In genomic region chr19:44303305-44303704, GRCh38 we compare ENCODE assay signal across 11 cellular contexts. TPM values are rescaled to one million over a fixed set of nuclear protein-coding genes. Genes with fewer than 3 reads are reported as not detected.
DNase-seq lines count a peak whose midpoint lies in the region; ATAC-seq and TF ChIP-seq lines count a peak whose summit lies in the region.
"Had no signal": no experiment of that assay in that cellular context is flagged by ENCODE, and none has a peak within 500 bp of the region (broad histone marks: within the 10 kb centered on the region; RNA-seq: fewer than 3 reads in every experiment).

No MANE protein-coding gene starts in this region.

- no peaks in the 10 kb centered on the region for H3K9me3 Mint-ChIP-seq in MCF 10A (ENCODE audit: unreplicated experiment)
- H3K9me3 Mint-ChIP-seq in glutamatergic neuron (ENCODE audit: unreplicated experiment), result peaks cover 4% of the 10 kb centered on the region

- H3K4me1 Mint-ChIP-seq in MCF 10A (ENCODE audit: insufficient read depth, unreplicated experiment) (peaks cover 4% of the 10 kb centered on the region), glutamatergic neuron (ENCODE audit: low read depth, unreplicated experiment) (peaks cover 2% of the 10 kb centered on the region)

- H3K27ac Mint-ChIP-seq in MCF 10A (ENCODE audit: low read depth, unreplicated experiment) (no peak overlapping the region), glutamatergic neuron (ENCODE audit: unreplicated experiment) (no peak overlapping the region)

- no TSS peak for BruUV-seq in MCF 10A (replicated peaks; lab: Mats Ljungman, UMichigan)

- H3K4me3 Mint-ChIP-seq in MCF 10A (ENCODE audit: unreplicated experiment) (peak overlapping the region; percentile 90), glutamatergic neuron (ENCODE audit: unreplicated experiment) (peak overlapping the region; percentile 98)

- peak overlapping the region; percentile 84 for H3K4me2 ChIP-seq in smooth muscle cell
- H3K4me2 ChIP-seq: KMS-11 had no signal

- H3K36me3 Mint-ChIP-seq in MCF 10A (ENCODE audit: insufficient read depth, unreplicated experiment) (peaks cover 32% of the 10 kb centered on the region), glutamatergic neuron (ENCODE audit: unreplicated experiment) (peaks cover 17% of the 10 kb centered on the region)

- no peak overlapping the region for H2AFZ ChIP-seq in smooth muscle cell (ENCODE audit: low read depth)

- POLR2A ChIA-PET in MCF 10A (lab: Yijun Ruan, JAX), result interaction anchor here (1.2 to 2.6 kb wide), 6 partner anchors 10 to 139 kb away, joined by 4 to 26 read pairs (median 13); partner anchors contain the start of genes ZNF112, ZNF226 and ZNF227

- no peak overlapping the region for H3K9ac ChIP-seq in smooth muscle cell (ENCODE audit: low read depth)
- H3K9ac ChIP-seq: KMS-11 had no signal

- no peaks in the 10 kb centered on the region for H3K79me2 ChIP-seq in smooth muscle cell (ENCODE audit: low read depth)

- H3K9me3 ChIP-seq in breast epithelium, result peaks cover 23 to 32% of the 10 kb centered on the region in 2 donors
- no peaks in the 10 kb centered on the region for H3K9me3 ChIP-seq in smooth muscle cell (replicated peaks; ENCODE audit: low read depth)
- H3K9me3 ChIP-seq in adrenal gland (replicated peaks in 1 of 3), result peaks cover 0 to 6% (median 0%) of the 10 kb centered on the region in 3 donors

- CTCF ChIA-PET in MCF 10A (lab: Yijun Ruan, JAX), result interaction anchor here (1.1 kb wide), 1 partner anchor 51 kb away, joined by 3 read pairs; no protein-coding TSS in a partner anchor

- H3K27me3 ChIP-seq in breast epithelium (no peaks in the 10 kb centered on the region), smooth muscle cell (ENCODE audit: low read depth) (no peaks in the 10 kb centered on the region), adrenal gland (no peaks in the 10 kb centered on the region)

- intact Hi-C loops in MCF 10A (cut with micrococcal nuclease), result no loop called here
- intact Hi-C loops in breast epithelium (cut with DNase I; ENCODE audit: low total_unique reads), result no loop called here
- intact Hi-C loops in adrenal gland (cut with DNase I), result no loop called here

- TF ChIP-seq CTCF in MCF 10A (IDR thresholded peaks at IDR 0.05; ENCODE audit: unreplicated experiment) (no peak), breast epithelium (IDR thresholded peaks at IDR 0.05) (no peak), glutamatergic neuron (IDR thresholded peaks at IDR 0.05; ENCODE audit: partially characterized antibody, unreplicated experiment) (no peak), smooth muscle cell (IDR thresholded peaks at IDR 0.05; ENCODE audit: borderline replicate concordance, insufficient read depth, poor library complexity, severe bottlenecking) (no peak), adrenal gland (IDR thresholded peaks at IDR 0.05) (no peak)

- H3K4me1 ChIP-seq in breast epithelium (peaks cover 0 to 3% of the 10 kb centered on the region in 2 donors), smooth muscle cell (ENCODE audit: low read depth) (peaks cover 9% of the 10 kb centered on the region), adrenal gland (replicated peaks in 1 of 2) (peaks cover 5 to 7% of the 10 kb centered on the region in 2 donors)

- ATAC-seq in HG03354 (IDR thresholded peaks at IDR 0.05; ENCODE audit: poor library complexity, severe bottlenecking, unreplicated experiment), result no peak

- no peak for TF ChIP-seq POLR2A in breast epithelium (IDR thresholded peaks at IDR 0.05)
- TF ChIP-seq POLR2A in adrenal gland (IDR thresholded peaks at IDR 0.05), result no peak

- no peaks in the 10 kb centered on the region for H3K27me3 Mint-ChIP-seq in MCF 10A (ENCODE audit: insufficient read depth, unreplicated experiment)
- no peaks in the 10 kb centered on the region for H3K27me3 Mint-ChIP-seq in glutamatergic neuron (ENCODE audit: unreplicated experiment)

- peaks cover 5% of the 10 kb centered on the region for H3K36me3 ChIP-seq in breast epithelium
- H3K36me3 ChIP-seq in smooth muscle cell (ENCODE audit: low read depth), result peaks cover 8% of the 10 kb centered on the region
- peaks cover 0 to 21% of the 10 kb centered on the region in 2 donors for H3K36me3 ChIP-seq in adrenal gland (replicated peaks in 1 of 2)

- H4K20me1 ChIP-seq in smooth muscle cell (ENCODE audit: low read depth), result no peaks in the 10 kb centered on the region

- H3F3A ChIP-seq in smooth muscle cell (ENCODE audit: low read depth), result peaks cover 5% of the 10 kb centered on the region

- no peak overlapping the region for H3K27ac ChIP-seq in breast epithelium
- H3K27ac ChIP-seq in smooth muscle cell (ENCODE audit: low read depth), result no peak overlapping the region
- H3K27ac ChIP-seq in adrenal gland, result no peak overlapping the region
- H3K27ac ChIP-seq: KMS-11 had no signal

- H3K4me3 ChIP-seq in breast epithelium (no peak overlapping the region), smooth muscle cell (peak overlapping the region; percentile 61), adrenal gland (no peak overlapping the region)

- WGBS in smooth muscle cell (ENCODE audit: low lambda C conversion rate), result 62% methylated on average over 4 of the region's 4 CpGs
- WGBS in adrenal gland, 4 donors, result 55 to 62% (median 59%) methylated on average over 4 of the region's 4 CpGs

- no peak for DNase-seq in MCF 10A (ENCODE audit: unreplicated experiment)
- no peak for DNase-seq in breast epithelium (ENCODE audit: low spot score in 2 of 2)
- peak; percentile 66 for DNase-seq in RKO (ENCODE audit: low spot score)
- DNase-seq in glutamatergic neuron, result no peak
- DNase-seq in smooth muscle cell (lab: John Stamatoyannopoulos, UW; ENCODE audit: unreplicated experiment), result no peak
- DNase-seq in stimulated activated CD4-positive, alpha-beta T cell treated with anti-CD3 and anti-CD28 coated beads, Interleukin-1b, Interleukin-23, amount 100 ng/mL, for 48 hours, result no peak
- DNase-seq in adrenal gland, result no peak
- DNase-seq: COR-L47, NCI-H226 had no signal

RNA-seq across cellular contexts. Expression of gene ZNF235, which starts 1.5 kb away (rescaled TPM):
- total RNA-seq in MCF 10A (2022) (2.7 and 3.7 TPM in 2 replicates), breast epithelium (10 to 100 TPM in 2 of 3 donors, 1 to 10 TPM in 1; 4.6 to 16.0 (median 10.5) TPM), glutamatergic neuron (ENCODE audit: unreplicated experiment) (14.4 TPM), smooth muscle cell (0.85 and 5.5 TPM in 2 replicates), adrenal gland (1 to 10 TPM; 1.0 to 8.2 (median 3.7) TPM)
- polyA plus RNA-seq in smooth muscle cell (1.3 and 1.5 TPM in 2 replicates), adrenal gland (1 to 10 TPM; 2.0 to 7.2 (median 2.2) TPM)

RNA-seq across cellular contexts. Expression of gene ZNF233, which starts 43.6 kb away (rescaled TPM):
- total RNA-seq in MCF 10A (2022) (0.10 TPM in 1 of 2 replicates, not detected in the other), breast epithelium (1 to 10 TPM in 2 of 3 donors, under 1 TPM in 1; 0.32 to 2.5 (median 1.3) TPM), glutamatergic neuron (ENCODE audit: unreplicated experiment) (5.8 TPM), smooth muscle cell (1.6 TPM in 1 of 2 replicates, not detected in the other), adrenal gland (1 to 10 TPM in 5 of 8 donors, under 1 TPM in 3; 0.69 to 3.1 (median 1.6) TPM)
- polyA plus RNA-seq in smooth muscle cell (0.72 and 0.86 TPM in 2 replicates), adrenal gland (1 to 10 TPM in 2 of 3 donors, under 1 TPM in 1; 0.57 to 3.3 (median 2.1) TPM)

RNA-seq across cellular contexts. Expression of gene ZNF112, which starts 53.2 kb away (rescaled TPM):
- total RNA-seq in MCF 10A (2022) (5.4 and 5.7 TPM in 2 replicates), breast epithelium (10 to 100 TPM in 2 of 3 donors, 1 to 10 TPM in 1; 3.8 to 13.0 (median 10.5) TPM), glutamatergic neuron (ENCODE audit: unreplicated experiment) (7.6 TPM), smooth muscle cell (6.9 and 7.8 TPM in 2 replicates), adrenal gland (10 to 100 TPM in 1 of 8 donors, 1 to 10 TPM in 7; 3.9 to 12.8 (median 5.9) TPM)
- polyA plus RNA-seq in smooth muscle cell (2.0 and 2.2 TPM in 2 replicates), adrenal gland (1 to 10 TPM; 1.0 to 5.8 (median 1.5) TPM)
